In the genomic region with DNA sequence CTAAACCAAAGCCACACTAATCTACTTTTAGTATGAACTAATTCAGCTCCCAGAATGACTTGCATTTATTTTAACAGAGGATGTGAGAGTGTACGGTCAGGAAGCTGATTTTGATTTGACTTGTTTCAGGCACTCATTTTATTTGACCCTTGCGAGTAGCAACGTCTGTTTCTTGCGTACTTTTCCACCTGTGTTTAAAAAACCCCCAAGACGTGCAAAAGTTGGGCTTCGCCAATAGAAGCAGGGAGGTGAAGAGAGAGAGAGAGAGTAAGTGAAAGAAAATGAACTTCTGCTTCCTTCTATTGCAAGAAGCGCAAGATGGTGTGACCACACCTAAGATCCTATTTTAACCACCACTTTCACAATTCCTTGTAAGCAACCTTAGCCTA, we compare ENCODE assay signal across 9 cellular contexts. TPM values are rescaled to one million over a fixed set of nuclear protein-coding genes. Genes with fewer than 3 reads are reported as not detected.
A peak's percentile ranks its signal among the peaks of the same experiment; 100 is the strongest.
DNase-seq lines count a peak whose midpoint lies in the region; ATAC-seq and TF ChIP-seq lines count a peak whose summit lies in the region.
"Had no signal": no experiment of that assay in that cellular context is flagged by ENCODE, and none has a peak within 500 bp of the region (broad histone marks: within the 10 kb centered on the region; RNA-seq: fewer than 3 reads in every experiment).

No MANE protein-coding gene starts in this region.

- peak; percentile 25 for DNase-seq in medulla oblongata (ENCODE audit: extremely low spot score)
- no peak for DNase-seq in HK-2 (ENCODE audit: unreplicated experiment)
- no peak for DNase-seq in globus pallidus (ENCODE audit: low spot score)
- no peak for DNase-seq in esophagus muscularis mucosa (ENCODE audit: extremely low spot score)
- no peak for DNase-seq in UCSD-AML1 (lab: John Stamatoyannopoulos, UW; ENCODE audit: unreplicated experiment)

- 68% methylated on average over 7 of the region's 7 CpGs for WGBS in esophagus muscularis mucosa

- H3K27ac ChIP-seq in KMS-11 (peak overlapping the region; percentile 68), esophagus muscularis mucosa (replicated peaks in 1 of 4) (no peak overlapping the region)

- TF ChIP-seq POLR2A in esophagus muscularis mucosa (IDR thresholded peaks at IDR 0.05; ENCODE audit: low read depth), result no peak

- H2AFZ ChIP-seq in KMS-11 (ENCODE audit: low read depth), result no peak overlapping the region

- peak overlapping the region; percentile 26; the same call in 1 of the 2 replicates for H3K9ac ChIP-seq in KMS-11

- H3K79me2 ChIP-seq in KMS-11 (ENCODE audit: insufficient read depth, low read depth), result no peaks in the 10 kb centered on the region

- peak; percentile 44 for ATAC-seq in GM18858 (IDR thresholded peaks at IDR 0.05; ENCODE audit: unreplicated experiment)
- ATAC-seq in GM21825 (IDR thresholded peaks at IDR 0.05; ENCODE audit: unreplicated experiment), result peak; percentile 41

- H3K9me3 ChIP-seq in esophagus muscularis mucosa, result peaks cover 0 to 5% (median 0%) of the 10 kb centered on the region in 4 donors

- H3K36me3 ChIP-seq in KMS-11 (ENCODE audit: insufficient read depth) (no peaks in the 10 kb centered on the region), esophagus muscularis mucosa (peaks cover 0 to 3% (median 0%) of the 10 kb centered on the region in 4 donors)

- H3K4me3 ChIP-seq in KMS-11 (IDR thresholded peaks at IDR 0.05; ENCODE audit: insufficient read depth, low read depth, low read length) (no peak overlapping the region), esophagus muscularis mucosa (no peak overlapping the region)

- TF ChIP-seq EP300 in esophagus muscularis mucosa (IDR thresholded peaks at IDR 0.05), result no peak

- peak overlapping the region; percentile 45 for H3K4me2 ChIP-seq in KMS-11

- TF ChIP-seq CTCF in KMS-11 (conservative IDR thresholded peaks at IDR 0.05; ENCODE audit: low read depth, low read length), result no peak
- TF ChIP-seq CTCF in esophagus muscularis mucosa (IDR thresholded peaks at IDR 0.05), result no peak

- intact Hi-C loops in esophagus muscularis mucosa (cut with DNase I), result no loop called here

- peaks cover 15% of the 10 kb centered on the region for H3K4me1 ChIP-seq in KMS-11 (ENCODE audit: low read depth, poor library complexity, severe bottlenecking)
- H3K4me1 ChIP-seq in esophagus muscularis mucosa, result no peaks in the 10 kb centered on the region

- H4K20me1 ChIP-seq in KMS-11 (ENCODE audit: insufficient read depth), result no peaks in the 10 kb centered on the region

- H3K27me3 ChIP-seq in KMS-11 (ENCODE audit: insufficient read depth, low read depth) (no peaks in the 10 kb centered on the region), esophagus muscularis mucosa (no peaks in the 10 kb centered on the region)

RNA-seq across cellular contexts. Expression of a gene that starts 6.7 kb away (rescaled TPM):
- total RNA-seq in esophagus muscularis mucosa, result 10 to 100 TPM; 37.5 to 43.0 (median 39.6) TPM

RNA-seq across cellular contexts. Expression of a gene that starts 22.8 kb away (rescaled TPM):
- 1 to 10 TPM in 1 of 4 donors, under 1 TPM in 3; under 0.01 to 1.5 (median 0.32) TPM for total RNA-seq in esophagus muscularis mucosa
- total RNA-seq: lung microvascular endothelial cell had no signal
